Comparison of ENCODE assay signal across 15 cellular contexts in the genomic region with DNA sequence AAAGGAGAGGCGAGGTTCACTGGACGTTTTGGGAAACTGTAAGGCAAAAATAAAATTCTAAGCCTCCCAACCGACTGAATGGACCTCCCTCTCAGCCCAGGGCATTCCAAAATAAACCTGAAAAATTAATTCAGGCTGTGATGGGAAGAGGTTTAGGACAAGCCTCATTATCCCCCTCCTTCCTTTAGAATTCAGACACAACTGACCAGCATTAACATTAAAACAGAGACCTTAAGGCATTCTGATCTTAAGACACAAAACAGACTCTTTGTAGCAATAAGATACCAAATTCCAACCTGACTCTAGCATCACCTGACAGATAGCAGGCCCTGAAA. TPM values are rescaled to one million over a fixed set of nuclear protein-coding genes. Genes with fewer than 3 reads are reported as not detected.
DNase-seq lines count a peak whose midpoint lies in the region; ATAC-seq and TF ChIP-seq lines count a peak whose summit lies in the region.
"Had no signal": no experiment of that assay in that cellular context is flagged by ENCODE, and none has a peak within 500 bp of the region (broad histone marks: within the 10 kb centered on the region; RNA-seq: fewer than 3 reads in every experiment).

No MANE protein-coding gene starts in this region.

- H3K27ac ChIP-seq in heart right ventricle = peak overlapping the region in 3 of 10 donors; percentile 74 to 84 (median 82)
- no peak overlapping the region for H3K27ac ChIP-seq in coronary artery
- H3K27ac ChIP-seq in uterus = peak overlapping the region; percentile 58 to 60

- ATAC-seq in heart right ventricle (no peak), left cardiac atrium (no peak), GM19452 (IDR thresholded peaks at IDR 0.05; ENCODE audit: unreplicated experiment) (no peak), HG02852 (IDR thresholded peaks at IDR 0.05; ENCODE audit: unreplicated experiment) (no peak)

- DNase-seq in heart right ventricle = no peak
- DNase-seq in left cardiac atrium = no peak
- no peak for DNase-seq in coronary artery (ENCODE audit: low spot score)
- no peak for DNase-seq in uterus
- DNase-seq in NCI-H526 (lab: John Stamatoyannopoulos, UW) = no peak
- DNase-seq: activated CD8-positive, alpha-beta memory T cell treated with anti-CD3 and anti-CD28 coated beads for 24 hours; activated gamma-delta T cell; COR-L47; GF-D8; MV-4-11; NCI-H2171 had no signal

- peaks cover 8 to 49% (median 34%) of the 10 kb centered on the region in 9 donors for H3K4me1 ChIP-seq in heart right ventricle
- H3K4me1 ChIP-seq in mucosa of stomach (ENCODE audit: control insufficient read depth, insufficient read depth, low read length) = peaks cover 19% of the 10 kb centered on the region
- no peaks in the 10 kb centered on the region for H3K4me1 ChIP-seq in uterus

- H3K36me3 ChIP-seq in heart right ventricle = peaks cover 0 to 16% (median 0%) of the 10 kb centered on the region in 9 donors
- peaks cover 4% of the 10 kb centered on the region for H3K36me3 ChIP-seq in mucosa of stomach (ENCODE audit: control insufficient read depth, insufficient read depth, low read length)
- H3K36me3 ChIP-seq in uterus = no peaks in the 10 kb centered on the region

- no peak for TF ChIP-seq CTCF in heart right ventricle (IDR thresholded peaks at IDR 0.05)
- no peak for TF ChIP-seq CTCF in coronary artery (IDR thresholded peaks at IDR 0.05)
- no peak for TF ChIP-seq CTCF in uterus (IDR thresholded peaks at IDR 0.05)

- WGBS in heart right ventricle, 2 donors = 17 to 30% methylated on average over 3 of the region's 3 CpGs

- no peak for TF ChIP-seq POLR2A in uterus (IDR thresholded peaks at IDR 0.05)

- peak overlapping the region in 7 of 10 donors; percentile 56 to 71 (median 64) for H3K4me3 ChIP-seq in heart right ventricle
- H3K4me3 ChIP-seq in coronary artery = peak overlapping the region; percentile 77
- H3K4me3 ChIP-seq in mucosa of stomach (ENCODE audit: low read length) = peak overlapping the region; percentile 74
- H3K4me3 ChIP-seq in uterus = peak overlapping the region in 1 of 2 donors; percentile 45

- peaks cover 0 to 15% (median 7%) of the 10 kb centered on the region in 11 donors for H3K9me3 ChIP-seq in heart right ventricle
- no peaks in the 10 kb centered on the region for H3K9me3 ChIP-seq in mucosa of stomach (ENCODE audit: control insufficient read depth, low read length)
- H3K9me3 ChIP-seq in uterus = no peaks in the 10 kb centered on the region

- peaks cover 0 to 15% (median 0%) of the 10 kb centered on the region in 7 donors for H3K27me3 ChIP-seq in heart right ventricle
- no peaks in the 10 kb centered on the region for H3K27me3 ChIP-seq in mucosa of stomach (ENCODE audit: control insufficient read depth, insufficient read depth, low read length)
- no peaks in the 10 kb centered on the region for H3K27me3 ChIP-seq in uterus

- intact Hi-C loops in heart right ventricle (cut with DNase I) (loop anchor here in 5 of 10 donors (10.0 kb wide), 5 partner anchors 212 to 412 kb away; a partner anchor contains a TSS), left cardiac atrium (cut with DNase I) (loop anchor here in 1 of 2 donors (10.0 kb wide), 2 partner anchors 242 to 302 kb away; no protein-coding TSS in a partner anchor), uterus (cut with DNase I; ENCODE audit: low total_unique reads) (no loop called here)

- peak overlapping the region; percentile 62 for H3K9ac ChIP-seq in mucosa of stomach (ENCODE audit: low read length)

RNA-seq across cellular contexts. Expression of a gene that starts 0.3 kb away (rescaled TPM):
- total RNA-seq in heart right ventricle = 100 to 1,000 TPM in 3 of 10 donors, 10 to 100 TPM in 7; 69.7 to 135 (median 94.9) TPM
- polyA plus RNA-seq in heart right ventricle = 10 to 100 TPM; 60.7 to 69.5 TPM
- 10 to 100 TPM; 26.6 to 28.5 TPM for total RNA-seq in left cardiac atrium
- total RNA-seq in uterus = 1 to 10 TPM; 1.3 to 5.7 (median 3.3) TPM
- total RNA-seq: A673 had no signal

RNA-seq across cellular contexts. Expression of a gene that starts 31.4 kb away (rescaled TPM):
- total RNA-seq in heart right ventricle (10 to 100 TPM in 2 of 10 donors, 1 to 10 TPM in 8; 4.2 to 11.5 (median 7.0) TPM), left cardiac atrium (1 to 10 TPM; 5.9 to 6.8 TPM), uterus (10 to 100 TPM in 3 of 4 donors, 1 to 10 TPM in 1; 5.9 to 39.7 (median 16.2) TPM)
- 1 to 10 TPM; 3.0 to 4.7 TPM for polyA plus RNA-seq in heart right ventricle

Comparison
In these comparisons a context has a peak if more than half of its experiments do, and no peak if none do; other contexts are left out.
1. H3K27ac ChIP-seq: peak in uterus (2 of 2); none in coronary artery (0 of 2).
2. RNA of a gene that starts 0.3 kb away (total RNA-seq): 69.7 to 135 TPM in heart right ventricle and 26.6 to 28.5 TPM in left cardiac atrium; 1.3 to 5.7 TPM in uterus; every median in the first group is over 4 times any median in the second.